14 cellular contexts compared by ENCODE assay signal in genomic region chr1:35454175-35454574, GRCh38.
DNase-seq lines count a peak whose midpoint lies in the region; ATAC-seq, FAIRE-seq and TF ChIP-seq lines count a peak whose summit lies in the region.
"Had no signal": no experiment of that assay in that cellular context is flagged by ENCODE, and none has a peak within 500 bp of the region (broad histone marks: within the 10 kb centered on the region; RNA-seq: fewer than 3 reads in every experiment).

No MANE protein-coding gene starts in this region.

- no peak overlapping the region; the same call in 1 of the 2 replicates for H3K23ac ChIP-seq in IMR-90 (ENCODE audit: low read depth, low read length)

- peaks cover 10% of the 10 kb centered on the region for H3K9me1 ChIP-seq in IMR-90 (ENCODE audit: insufficient read depth, low read length)

- H3K9me3 ChIP-seq in CD4-positive, alpha-beta T cell (ENCODE audit: control insufficient read depth, low read length): no peaks in the 10 kb centered on the region
- H3K9me3 ChIP-seq in IMR-90 (ENCODE audit: control insufficient read depth, insufficient read depth, low read length): no peaks in the 10 kb centered on the region
- no peaks in the 10 kb centered on the region for H3K9me3 ChIP-seq in ascending aorta
- no peaks in the 10 kb centered on the region for H3K9me3 ChIP-seq in naive thymus-derived CD4-positive, alpha-beta T cell (ENCODE audit: control insufficient read depth in 2 of 3, low read length in 3 of 3)
- H3K9me3 ChIP-seq: heart left ventricle had no signal

- whole genome bisulfite sequencing in IMR-90 (ENCODE audit: extremely low coverage in 2 of 2, insufficient read length in 1 of 2), 2 experiments: 90% methylated on average over 1 of the region's 4 CpGs; no CpG with 5 or more reads in 1 of the 2 experiments

- POLR2A ChIA-PET in CD4-positive, alpha-beta T cell (lab: Charles Lee): no interaction called here
- POLR2A ChIA-PET in IMR-90 (lab: Charles Lee; ENCODE audit: unreplicated experiment): no interaction called here
- POLR2A ChIA-PET in naive thymus-derived CD4-positive, alpha-beta T cell (lab: Charles Lee): interaction anchor here (1.1 to 1.4 kb wide), 2 partner anchors 88 to 104 kb away, joined by 3 to 4 read pairs; partner anchors contain the start of genes KIAA0319L and NCDN
- POLR2A ChIA-PET in WTC11 (lab: Charles Lee): no interaction called here

- H4K20me1 ChIP-seq in IMR-90 (ENCODE audit: insufficient read depth, low read length): peaks cover 4% of the 10 kb centered on the region; the same call in 1 of the 2 replicates

- H3K27ac Mint-ChIP-seq in CD4-positive, alpha-beta T cell: peak overlapping the region; percentile 47
- H3K27ac Mint-ChIP-seq in naive thymus-derived CD4-positive, alpha-beta T cell: peak overlapping the region in 8 of 9 donors; percentile 51 to 89 (median 68)
- no peak overlapping the region for H3K27ac Mint-ChIP-seq in WTC11

- H3K9me3 Mint-ChIP-seq in CD4-positive, alpha-beta T cell: no peaks in the 10 kb centered on the region
- no peaks in the 10 kb centered on the region for H3K9me3 Mint-ChIP-seq in naive thymus-derived CD4-positive, alpha-beta T cell
- H3K9me3 Mint-ChIP-seq in WTC11: no peaks in the 10 kb centered on the region
- H3K9me3 Mint-ChIP-seq: naive thymus-derived CD8-positive, alpha-beta T cell had no signal

- no peak for TF ChIP-seq POLR2A in IMR-90 (IDR thresholded peaks at IDR 0.05; ENCODE audit: low read depth, low read length)

- CTCF ChIA-PET in CD4-positive, alpha-beta T cell (lab: Charles Lee): interaction anchor here (1.4 to 2.2 kb wide), 2 partner anchors 85 to 91 kb away, joined by 3 to 6 read pairs; no protein-coding TSS in a partner anchor
- CTCF ChIA-PET in IMR-90 (lab: Yijun Ruan, JAX) (interaction anchor here (1.8 kb wide), 1 partner anchor 14 kb away, joined by 4 read pairs; no protein-coding TSS in a partner anchor), WTC11 (lab: Charles Lee) (interaction anchor here (0.5 to 5.5 kb wide), 4 partner anchors 83 to 252 kb away, joined by 3 to 64 read pairs (median 4); no protein-coding TSS in a partner anchor)
- CTCF ChIA-PET in naive thymus-derived CD4-positive, alpha-beta T cell (lab: Charles Lee): interaction anchor here (0.6 to 5.8 kb wide), 4 partner anchors 52 to 91 kb away, joined by 3 to 49 read pairs (median 3); no protein-coding TSS in a partner anchor

- H3K36me3 ChIP-seq in IMR-90 (ENCODE audit: control insufficient read depth, insufficient read depth, low read length): peaks cover 10% of the 10 kb centered on the region; the same call in 1 of the 2 replicates
- peaks cover 9 to 41% of the 10 kb centered on the region in 2 donors for H3K36me3 ChIP-seq in ascending aorta
- H3K36me3 ChIP-seq in naive thymus-derived CD4-positive, alpha-beta T cell (ENCODE audit: control insufficient read depth in 2 of 3, insufficient read depth in 3 of 3, low read length in 3 of 3): peaks cover 6 to 32% (median 8%) of the 10 kb centered on the region in 3 experiments

- H3K14ac ChIP-seq in IMR-90 (replicated peaks; ENCODE audit: low read depth, low read length): no peak overlapping the region; the same call in 1 of the 2 replicates

- no peak for TF ChIP-seq CTCF in CD4-positive, alpha-beta T cell (IDR thresholded peaks at IDR 0.05)
- TF ChIP-seq CTCF in IMR-90 (conservative IDR thresholded peaks at IDR 0.05; ENCODE audit: low read depth, low read length) (no peak), ascending aorta (IDR thresholded peaks at IDR 0.05) (no peak), WTC11 (IDR thresholded peaks at IDR 0.05) (no peak)

- peak overlapping the region in 1 of 2 experiments; percentile 12; a peak in 1 of 4 replicates for H4K8ac ChIP-seq in IMR-90 (ENCODE audit: low read depth in 2 of 2, low read length in 2 of 2)

- peak overlapping the region; percentile 44; the same call in 1 of the 2 replicates for H3K4ac ChIP-seq in IMR-90 (ENCODE audit: low read depth, low read length)

- H4K5ac ChIP-seq in IMR-90 (ENCODE audit: low read depth, low read length): 0 out of 2 replicates have a peak overlapping the region, but pooled peaks have one; percentile 54

- H2AK5ac ChIP-seq in IMR-90 (ENCODE audit: low read depth, low read length): peak overlapping the region; percentile 28; the same call in 1 of the 2 replicates

- intact Hi-C loops in CD4-positive, alpha-beta T cell (cut with DNase I, micrococcal nuclease): loop anchor here (5.0 kb wide), 4 partner anchors 53 to 273 kb away; partner anchors contain the start of gene C1orf216 (in 1 of the 2)
- intact Hi-C loops in IMR-90 (cut with micrococcal nuclease) (loop anchor here (2.0 to 5.0 kb wide), 2 partner anchors 85 to 183 kb away; no protein-coding TSS in a partner anchor), ascending aorta (cut with DNase I) (loop anchor here (5.0 kb wide), 2 partner anchors 273 to 318 kb away; no protein-coding TSS in a partner anchor)
- intact Hi-C loops in naive thymus-derived CD4-positive, alpha-beta T cell (cut with micrococcal nuclease): loop anchor here (5.0 kb wide), 3 partner anchors 262 to 318 kb away; partner anchors contain the start of genes C1orf216 (in 1 of the 2) and SFPQ (in 1 of the 2)

- BruUV-seq in IMR-90 (replicated peaks; lab: Mats Ljungman, UMichigan): no TSS peak

- H3K18ac ChIP-seq in IMR-90 (ENCODE audit: low read depth, low read length): peak overlapping the region; percentile 63

- in situ Hi-C loops in IMR-90 (cut with MboI; ENCODE audit: low sequenced_read_pairs): loop anchor here (5.0 kb wide), 2 partner anchors 108 to 263 kb away; partner anchors contain the start of gene C1orf216

- peaks cover 36% of the 10 kb centered on the region for H3K4me1 Mint-ChIP-seq in CD4-positive, alpha-beta T cell (ENCODE audit: low read depth)
- H3K4me1 Mint-ChIP-seq in naive thymus-derived CD4-positive, alpha-beta T cell: peaks cover 24 to 38% (median 30%) of the 10 kb centered on the region in 7 donors
- H3K4me1 Mint-ChIP-seq in WTC11: no peaks in the 10 kb centered on the region

- H4K91ac ChIP-seq in IMR-90 (ENCODE audit: insufficient read depth, low read depth, low read length): no peak overlapping the region

- no peak overlapping the region for H2BK120ac ChIP-seq in IMR-90 (ENCODE audit: low read depth, low read length)

- H3K4me3 ChIP-seq in IMR-90 (ENCODE audit: insufficient read depth, low read depth, low read length) (no peak overlapping the region), ascending aorta (no peak overlapping the region)
- H3K4me3 ChIP-seq in naive thymus-derived CD4-positive, alpha-beta T cell (ENCODE audit: low read length): no peak overlapping the region
- H3K4me3 ChIP-seq: heart left ventricle had no signal

- no peaks in the 10 kb centered on the region for H3K27me3 ChIP-seq in CD4-positive, alpha-beta T cell (ENCODE audit: control insufficient read depth, insufficient read depth, low read length)
- H3K27me3 ChIP-seq in IMR-90 (ENCODE audit: control insufficient read depth, insufficient read depth, low read length): no peaks in the 10 kb centered on the region
- H3K27me3 ChIP-seq in ascending aorta: no peaks in the 10 kb centered on the region
- H3K27me3 ChIP-seq in naive thymus-derived CD4-positive, alpha-beta T cell (ENCODE audit: control insufficient read depth in 2 of 2, insufficient read depth in 2 of 2, low read length in 2 of 2): no peaks in the 10 kb centered on the region
- H3K27me3 ChIP-seq: heart left ventricle had no signal

- H2BK5ac ChIP-seq in IMR-90 (ENCODE audit: low read depth, low read length, poor library complexity, severe bottlenecking): peak overlapping the region; percentile 28

- H3K4me1 ChIP-seq in IMR-90 (ENCODE audit: control insufficient read depth, insufficient read depth, low read length) (peaks cover 19% of the 10 kb centered on the region), ascending aorta (peaks cover 9 to 16% of the 10 kb centered on the region in 2 donors)
- H3K4me1 ChIP-seq in naive thymus-derived CD4-positive, alpha-beta T cell (ENCODE audit: control insufficient read depth in 2 of 2, insufficient read depth in 2 of 2, low read length in 2 of 2): peaks cover 18 to 19% of the 10 kb centered on the region in 2 donors

- no peaks in the 10 kb centered on the region for H3K27me3 Mint-ChIP-seq in CD4-positive, alpha-beta T cell
- no peaks in the 10 kb centered on the region for H3K27me3 Mint-ChIP-seq in naive thymus-derived CD4-positive, alpha-beta T cell
- H3K27me3 Mint-ChIP-seq in WTC11 (ENCODE audit: low read depth): no peaks in the 10 kb centered on the region
- H3K27me3 Mint-ChIP-seq: naive thymus-derived CD8-positive, alpha-beta T cell had no signal

- TF ChIP-seq RAD21 in IMR-90 (IDR thresholded peaks at IDR 0.05; ENCODE audit: low read length): no peak

- no peak overlapping the region for H3K4me2 ChIP-seq in IMR-90 (ENCODE audit: low read depth, low read length)

- no peak overlapping the region for H3K9ac ChIP-seq in IMR-90 (ENCODE audit: low read depth, low read length)

- peaks cover 5 to 14% of the 10 kb centered on the region in 2 experiments; a peak in 2 of 4 replicates for H3K79me1 ChIP-seq in IMR-90 (ENCODE audit: low read depth in 1 of 2, low read length in 2 of 2)

- no peak overlapping the region for H2BK20ac ChIP-seq in IMR-90 (ENCODE audit: low read depth, low read length)

- no peak overlapping the region for H2AFZ ChIP-seq in IMR-90 (replicated peaks; ENCODE audit: low read length, poor library complexity)

- ATAC-seq in CD4-positive, alpha-beta T cell (ENCODE audit: poor library complexity): no peak
- ATAC-seq in IMR-90 (ENCODE audit: low read depth) (no peak), WTC11 (no peak)
- ATAC-seq in naive thymus-derived CD4-positive, alpha-beta T cell: no peak
- ATAC-seq: naive thymus-derived CD8-positive, alpha-beta T cell had no signal

- no peak overlapping the region for H3K4me3 Mint-ChIP-seq in CD4-positive, alpha-beta T cell
- H3K4me3 Mint-ChIP-seq in naive thymus-derived CD4-positive, alpha-beta T cell: no peak overlapping the region
- H3K4me3 Mint-ChIP-seq in WTC11: no peak overlapping the region
- H3K4me3 Mint-ChIP-seq: naive thymus-derived CD8-positive, alpha-beta T cell had no signal

- peaks cover 64% of the 10 kb centered on the region for H3K36me3 Mint-ChIP-seq in CD4-positive, alpha-beta T cell (ENCODE audit: low read depth)
- H3K36me3 Mint-ChIP-seq in naive thymus-derived CD4-positive, alpha-beta T cell: peaks cover 3 to 33% (median 12%) of the 10 kb centered on the region in 5 donors
- H3K36me3 Mint-ChIP-seq in WTC11: peaks cover 46% of the 10 kb centered on the region

- H3K56ac ChIP-seq in IMR-90 (ENCODE audit: extremely low read depth, insufficient read depth, low read length): no peak overlapping the region

- H3K27ac ChIP-seq in CD4-positive, alpha-beta T cell (ENCODE audit: low read depth, low read length): no peak overlapping the region
- H3K27ac ChIP-seq in IMR-90 (ENCODE audit: insufficient read depth, low read length) (peak overlapping the region; percentile 21; the same call in 1 of the 2 replicates), ascending aorta (peak overlapping the region; percentile 37 to 40)
- no peak overlapping the region for H3K27ac ChIP-seq in naive thymus-derived CD4-positive, alpha-beta T cell (ENCODE audit: low read depth, low read length)

- dilution Hi-C loops in IMR-90 (cut with HindIII; ENCODE audit: low sequenced_read_pairs, unreplicated experiment): no loop called here

- no peak for FAIRE-seq in GM19239 (lab: Jason Lieb, UNC)

- no peak overlapping the region for H2AK9ac ChIP-seq in IMR-90 (replicated peaks; ENCODE audit: low read depth, low read length, poor library complexity)

- H2BK15ac ChIP-seq in IMR-90 (ENCODE audit: low read depth, low read length): no peak overlapping the region

- no peak for DNase-seq in CD4-positive, alpha-beta T cell
- DNase-seq in IMR-90: no peak
- no peak for DNase-seq in ascending aorta (ENCODE audit: low spot score in 2 of 2)
- DNase-seq in naive thymus-derived CD4-positive, alpha-beta T cell: no peak
- no peak for DNase-seq in GM19239 (ENCODE audit: insufficient read length, low spot score)
- no peak for DNase-seq in central memory CD4-positive, alpha-beta T cell
- no peak for DNase-seq in WTC11 (ENCODE audit: low spot score)
- DNase-seq: activated CD4-positive, CD25-positive, alpha-beta regulatory T cell; GDM1; heart left ventricle; naive thymus-derived CD8-positive, alpha-beta T cell; NCI-H1417 treated with DMSO at 0.1 percent for 48 hours; NCI-H526 treated with DMSO at 0.1 percent for 48 hours; SHP77 treated with DMSO at 0.1 percent for 48 hours had no signal

Comparison
In these comparisons a context has a peak if more than half of its experiments do, and no peak if none do; other contexts are left out.
1. H3K27ac ChIP-seq: peak in IMR-90 (single experiment) and ascending aorta (2 of 2); none in CD4-positive, alpha-beta T cell (single experiment) and naive thymus-derived CD4-positive, alpha-beta T cell (single experiment).